Comparison of ENCODE assay signal across 1 cellular context in the genomic region with DNA sequence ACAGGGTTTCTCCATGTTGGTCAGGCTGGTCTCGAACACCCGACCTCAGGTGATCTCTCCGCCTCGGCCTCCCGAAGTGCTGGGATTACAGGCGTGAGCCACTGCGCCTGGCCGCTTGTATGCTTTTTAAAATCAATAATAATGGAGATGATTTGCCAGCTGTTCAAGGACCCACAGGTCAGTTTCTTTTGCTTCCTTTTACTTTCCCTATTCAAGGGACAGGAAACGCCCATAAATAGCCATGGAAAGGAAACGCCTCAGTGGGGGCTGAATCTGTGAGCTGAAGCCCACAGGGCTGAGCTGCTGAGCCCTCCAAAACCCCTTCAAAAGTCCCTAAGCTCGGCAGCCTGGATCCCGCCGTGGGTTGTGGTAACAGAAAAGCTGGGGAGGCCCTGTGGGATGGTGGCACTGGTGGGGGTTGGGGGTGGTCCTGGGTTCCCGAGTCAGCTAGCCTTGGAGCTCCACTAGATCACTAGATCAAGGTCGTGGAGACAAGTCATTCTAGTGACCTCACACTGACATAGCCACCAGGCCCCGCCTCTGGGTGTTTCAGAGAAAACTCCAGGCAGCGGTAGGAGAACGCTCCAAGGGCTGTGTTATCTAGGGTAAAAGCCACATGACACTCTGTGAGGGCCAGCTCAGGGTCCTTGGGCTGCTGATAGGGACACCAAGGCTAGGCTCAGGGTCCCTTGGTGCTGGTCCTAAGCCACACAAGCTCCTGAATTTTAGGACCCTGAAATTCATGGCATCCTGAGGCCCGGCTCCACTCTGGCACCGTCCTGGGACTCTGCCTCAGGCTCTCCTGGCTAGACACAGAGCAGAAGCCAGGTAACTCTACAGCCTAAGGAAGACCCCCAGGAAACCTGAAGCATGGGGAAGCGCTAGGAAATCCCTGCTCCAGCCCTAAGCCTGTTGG.
TF ChIP-seq lines count a peak whose summit lies in the region.

No MANE protein-coding gene starts in this region.

TF ChIP-seq in K562, 482 proteins besides CTCF, POLR2A, EP300 and RAD21 (continued from another document and continues in another):
- TF ChIP-seq, protein P1, sequence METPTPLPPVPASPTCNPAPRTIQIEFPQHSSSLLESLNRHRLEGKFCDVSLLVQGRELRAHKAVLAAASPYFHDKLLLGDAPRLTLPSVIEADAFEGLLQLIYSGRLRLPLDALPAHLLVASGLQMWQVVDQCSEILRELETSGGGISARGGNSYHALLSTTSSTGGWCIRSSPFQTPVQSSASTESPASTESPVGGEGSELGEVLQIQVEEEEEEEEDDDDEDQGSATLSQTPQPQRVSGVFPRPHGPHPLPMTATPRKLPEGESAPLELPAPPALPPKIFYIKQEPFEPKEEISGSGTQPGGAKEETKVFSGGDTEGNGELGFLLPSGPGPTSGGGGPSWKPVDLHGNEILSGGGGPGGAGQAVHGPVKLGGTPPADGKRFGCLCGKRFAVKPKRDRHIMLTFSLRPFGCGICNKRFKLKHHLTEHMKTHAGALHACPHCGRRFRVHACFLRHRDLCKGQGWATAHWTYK (CRISPR knock-in tag; IDR thresholded peaks at IDR 0.05), result 0 out of 2 replicates have a peak, but pooled peaks have one; percentile 23
- TF ChIP-seq ZNF445 (CRISPR knock-in tag; IDR thresholded peaks at IDR 0.05; ENCODE audit: low read depth) (no peak), SRSF3 (IDR thresholded peaks at IDR 0.05; ENCODE audit: insufficient read depth, low read length) (no peak), ZFP36 (IDR thresholded peaks at IDR 0.05; ENCODE audit: low read depth, low read length, partially characterized antibody) (no peak), BHLHE40 (IDR thresholded peaks at IDR 0.05; ENCODE audit: low read length) (peak; percentile 19; the same call in 1 of the 2 replicates), ZNF586 (CRISPR knock-in tag; conservative IDR thresholded peaks at IDR 0.05) (no peak), ZFP1 (CRISPR knock-in tag; IDR thresholded peaks at IDR 0.05) (no peak), SMARCB1 (IDR thresholded peaks at IDR 0.05; ENCODE audit: insufficient read length, low read depth) (no peak), NR2F6 (CRISPR knock-in tag; IDR thresholded peaks at IDR 0.05) (no peak), ZNF124 (CRISPR knock-in tag; IDR thresholded peaks at IDR 0.05) (no peak), ETV6 (IDR thresholded peaks at IDR 0.05; ENCODE audit: borderline replicate concordance in 1 of 2, low read depth in 2 of 2, low read length in 1 of 2) (no peak), ETV6 (CRISPR knock-in tag; IDR thresholded peaks at IDR 0.05; ENCODE audit: borderline replicate concordance) (no peak), RBFOX2 (IDR thresholded peaks at IDR 0.05; ENCODE audit: low read depth, low read length) (peak; percentile 76), TEAD1 (CRISPR knock-in tag; IDR thresholded peaks at IDR 0.05) (0 out of 4 replicates have a peak, but pooled peaks of 1 of the 2 experiments have one; percentile 9), TAL1 (IDR thresholded peaks at IDR 0.05) (no peak), CHCHD3 (CRISPR knock-in tag; IDR thresholded peaks at IDR 0.05) (no peak), DIDO1 (tag; IDR thresholded peaks at IDR 0.05; ENCODE audit: low read depth) (no peak), ZNF830 (CRISPR knock-in tag; IDR thresholded peaks at IDR 0.05) (no peak), ZNF780A (CRISPR knock-in tag; IDR thresholded peaks at IDR 0.05) (no peak), ZNF165 (CRISPR knock-in tag; IDR thresholded peaks at IDR 0.05; ENCODE audit: borderline replicate concordance) (no peak), EZH2 (IDR thresholded peaks at IDR 0.05; ENCODE audit: borderline replicate concordance, low read depth, low read length) (no peak), RUNX1 (IDR thresholded peaks at IDR 0.05; ENCODE audit: low read depth) (0 out of 2 replicates have a peak, but pooled peaks have one; percentile 13), ZNF57 (CRISPR knock-in tag; IDR thresholded peaks at IDR 0.05) (no peak), PHB (CRISPR knock-in tag; IDR thresholded peaks at IDR 0.05) (0 out of 2 replicates have a peak, but pooled peaks have one; percentile 23), HMGN3 (IDR thresholded peaks at IDR 0.05; ENCODE audit: borderline replicate concordance, extremely low read depth, insufficient read length, low read depth, low read length) (no peak)
- TF ChIP-seq, protein P2, sequence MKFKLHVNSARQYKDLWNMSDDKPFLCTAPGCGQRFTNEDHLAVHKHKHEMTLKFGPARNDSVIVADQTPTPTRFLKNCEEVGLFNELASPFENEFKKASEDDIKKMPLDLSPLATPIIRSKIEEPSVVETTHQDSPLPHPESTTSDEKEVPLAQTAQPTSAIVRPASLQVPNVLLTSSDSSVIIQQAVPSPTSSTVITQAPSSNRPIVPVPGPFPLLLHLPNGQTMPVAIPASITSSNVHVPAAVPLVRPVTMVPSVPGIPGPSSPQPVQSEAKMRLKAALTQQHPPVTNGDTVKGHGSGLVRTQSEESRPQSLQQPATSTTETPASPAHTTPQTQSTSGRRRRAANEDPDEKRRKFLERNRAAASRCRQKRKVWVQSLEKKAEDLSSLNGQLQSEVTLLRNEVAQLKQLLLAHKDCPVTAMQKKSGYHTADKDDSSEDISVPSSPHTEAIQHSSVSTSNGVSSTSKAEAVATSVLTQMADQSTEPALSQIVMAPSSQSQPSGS (CRISPR knock-in tag; IDR thresholded peaks at IDR 0.05), result no peak
- TF ChIP-seq, protein P3, sequence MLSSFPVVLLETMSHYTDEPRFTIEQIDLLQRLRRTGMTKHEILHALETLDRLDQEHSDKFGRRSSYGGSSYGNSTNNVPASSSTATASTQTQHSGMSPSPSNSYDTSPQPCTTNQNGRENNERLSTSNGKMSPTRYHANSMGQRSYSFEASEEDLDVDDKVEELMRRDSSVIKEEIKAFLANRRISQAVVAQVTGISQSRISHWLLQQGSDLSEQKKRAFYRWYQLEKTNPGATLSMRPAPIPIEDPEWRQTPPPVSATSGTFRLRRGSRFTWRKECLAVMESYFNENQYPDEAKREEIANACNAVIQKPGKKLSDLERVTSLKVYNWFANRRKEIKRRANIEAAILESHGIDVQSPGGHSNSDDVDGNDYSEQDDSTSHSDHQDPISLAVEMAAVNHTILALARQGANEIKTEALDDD (IDR thresholded peaks at IDR 0.05), result peak; percentile 76
- TF ChIP-seq, protein P4, sequence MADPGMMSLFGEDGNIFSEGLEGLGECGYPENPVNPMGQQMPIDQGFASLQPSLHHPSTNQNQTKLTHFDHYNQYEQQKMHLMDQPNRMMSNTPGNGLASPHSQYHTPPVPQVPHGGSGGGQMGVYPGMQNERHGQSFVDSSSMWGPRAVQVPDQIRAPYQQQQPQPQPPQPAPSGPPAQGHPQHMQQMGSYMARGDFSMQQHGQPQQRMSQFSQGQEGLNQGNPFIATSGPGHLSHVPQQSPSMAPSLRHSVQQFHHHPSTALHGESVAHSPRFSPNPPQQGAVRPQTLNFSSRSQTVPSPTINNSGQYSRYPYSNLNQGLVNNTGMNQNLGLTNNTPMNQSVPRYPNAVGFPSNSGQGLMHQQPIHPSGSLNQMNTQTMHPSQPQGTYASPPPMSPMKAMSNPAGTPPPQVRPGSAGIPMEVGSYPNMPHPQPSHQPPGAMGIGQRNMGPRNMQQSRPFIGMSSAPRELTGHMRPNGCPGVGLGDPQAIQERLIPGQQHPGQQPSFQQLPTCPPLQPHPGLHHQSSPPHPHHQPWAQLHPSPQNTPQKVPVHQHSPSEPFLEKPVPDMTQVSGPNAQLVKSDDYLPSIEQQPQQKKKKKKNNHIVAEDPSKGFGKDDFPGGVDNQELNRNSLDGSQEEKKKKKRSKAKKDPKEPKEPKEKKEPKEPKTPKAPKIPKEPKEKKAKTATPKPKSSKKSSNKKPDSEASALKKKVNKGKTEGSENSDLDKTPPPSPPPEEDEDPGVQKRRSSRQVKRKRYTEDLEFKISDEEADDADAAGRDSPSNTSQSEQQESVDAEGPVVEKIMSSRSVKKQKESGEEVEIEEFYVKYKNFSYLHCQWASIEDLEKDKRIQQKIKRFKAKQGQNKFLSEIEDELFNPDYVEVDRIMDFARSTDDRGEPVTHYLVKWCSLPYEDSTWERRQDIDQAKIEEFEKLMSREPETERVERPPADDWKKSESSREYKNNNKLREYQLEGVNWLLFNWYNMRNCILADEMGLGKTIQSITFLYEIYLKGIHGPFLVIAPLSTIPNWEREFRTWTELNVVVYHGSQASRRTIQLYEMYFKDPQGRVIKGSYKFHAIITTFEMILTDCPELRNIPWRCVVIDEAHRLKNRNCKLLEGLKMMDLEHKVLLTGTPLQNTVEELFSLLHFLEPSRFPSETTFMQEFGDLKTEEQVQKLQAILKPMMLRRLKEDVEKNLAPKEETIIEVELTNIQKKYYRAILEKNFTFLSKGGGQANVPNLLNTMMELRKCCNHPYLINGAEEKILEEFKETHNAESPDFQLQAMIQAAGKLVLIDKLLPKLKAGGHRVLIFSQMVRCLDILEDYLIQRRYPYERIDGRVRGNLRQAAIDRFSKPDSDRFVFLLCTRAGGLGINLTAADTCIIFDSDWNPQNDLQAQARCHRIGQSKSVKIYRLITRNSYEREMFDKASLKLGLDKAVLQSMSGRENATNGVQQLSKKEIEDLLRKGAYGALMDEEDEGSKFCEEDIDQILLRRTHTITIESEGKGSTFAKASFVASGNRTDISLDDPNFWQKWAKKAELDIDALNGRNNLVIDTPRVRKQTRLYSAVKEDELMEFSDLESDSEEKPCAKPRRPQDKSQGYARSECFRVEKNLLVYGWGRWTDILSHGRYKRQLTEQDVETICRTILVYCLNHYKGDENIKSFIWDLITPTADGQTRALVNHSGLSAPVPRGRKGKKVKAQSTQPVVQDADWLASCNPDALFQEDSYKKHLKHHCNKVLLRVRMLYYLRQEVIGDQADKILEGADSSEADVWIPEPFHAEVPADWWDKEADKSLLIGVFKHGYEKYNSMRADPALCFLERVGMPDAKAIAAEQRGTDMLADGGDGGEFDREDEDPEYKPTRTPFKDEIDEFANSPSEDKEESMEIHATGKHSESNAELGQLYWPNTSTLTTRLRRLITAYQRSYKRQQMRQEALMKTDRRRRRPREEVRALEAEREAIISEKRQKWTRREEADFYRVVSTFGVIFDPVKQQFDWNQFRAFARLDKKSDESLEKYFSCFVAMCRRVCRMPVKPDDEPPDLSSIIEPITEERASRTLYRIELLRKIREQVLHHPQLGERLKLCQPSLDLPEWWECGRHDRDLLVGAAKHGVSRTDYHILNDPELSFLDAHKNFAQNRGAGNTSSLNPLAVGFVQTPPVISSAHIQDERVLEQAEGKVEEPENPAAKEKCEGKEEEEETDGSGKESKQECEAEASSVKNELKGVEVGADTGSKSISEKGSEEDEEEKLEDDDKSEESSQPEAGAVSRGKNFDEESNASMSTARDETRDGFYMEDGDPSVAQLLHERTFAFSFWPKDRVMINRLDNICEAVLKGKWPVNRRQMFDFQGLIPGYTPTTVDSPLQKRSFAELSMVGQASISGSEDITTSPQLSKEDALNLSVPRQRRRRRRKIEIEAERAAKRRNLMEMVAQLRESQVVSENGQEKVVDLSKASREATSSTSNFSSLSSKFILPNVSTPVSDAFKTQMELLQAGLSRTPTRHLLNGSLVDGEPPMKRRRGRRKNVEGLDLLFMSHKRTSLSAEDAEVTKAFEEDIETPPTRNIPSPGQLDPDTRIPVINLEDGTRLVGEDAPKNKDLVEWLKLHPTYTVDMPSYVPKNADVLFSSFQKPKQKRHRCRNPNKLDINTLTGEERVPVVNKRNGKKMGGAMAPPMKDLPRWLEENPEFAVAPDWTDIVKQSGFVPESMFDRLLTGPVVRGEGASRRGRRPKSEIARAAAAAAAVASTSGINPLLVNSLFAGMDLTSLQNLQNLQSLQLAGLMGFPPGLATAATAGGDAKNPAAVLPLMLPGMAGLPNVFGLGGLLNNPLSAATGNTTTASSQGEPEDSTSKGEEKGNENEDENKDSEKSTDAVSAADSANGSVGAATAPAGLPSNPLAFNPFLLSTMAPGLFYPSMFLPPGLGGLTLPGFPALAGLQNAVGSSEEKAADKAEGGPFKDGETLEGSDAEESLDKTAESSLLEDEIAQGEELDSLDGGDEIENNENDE (IDR thresholded peaks at IDR 0.05; ENCODE audit: low read depth, low read length), result no peak
- TF ChIP-seq, protein P5, sequence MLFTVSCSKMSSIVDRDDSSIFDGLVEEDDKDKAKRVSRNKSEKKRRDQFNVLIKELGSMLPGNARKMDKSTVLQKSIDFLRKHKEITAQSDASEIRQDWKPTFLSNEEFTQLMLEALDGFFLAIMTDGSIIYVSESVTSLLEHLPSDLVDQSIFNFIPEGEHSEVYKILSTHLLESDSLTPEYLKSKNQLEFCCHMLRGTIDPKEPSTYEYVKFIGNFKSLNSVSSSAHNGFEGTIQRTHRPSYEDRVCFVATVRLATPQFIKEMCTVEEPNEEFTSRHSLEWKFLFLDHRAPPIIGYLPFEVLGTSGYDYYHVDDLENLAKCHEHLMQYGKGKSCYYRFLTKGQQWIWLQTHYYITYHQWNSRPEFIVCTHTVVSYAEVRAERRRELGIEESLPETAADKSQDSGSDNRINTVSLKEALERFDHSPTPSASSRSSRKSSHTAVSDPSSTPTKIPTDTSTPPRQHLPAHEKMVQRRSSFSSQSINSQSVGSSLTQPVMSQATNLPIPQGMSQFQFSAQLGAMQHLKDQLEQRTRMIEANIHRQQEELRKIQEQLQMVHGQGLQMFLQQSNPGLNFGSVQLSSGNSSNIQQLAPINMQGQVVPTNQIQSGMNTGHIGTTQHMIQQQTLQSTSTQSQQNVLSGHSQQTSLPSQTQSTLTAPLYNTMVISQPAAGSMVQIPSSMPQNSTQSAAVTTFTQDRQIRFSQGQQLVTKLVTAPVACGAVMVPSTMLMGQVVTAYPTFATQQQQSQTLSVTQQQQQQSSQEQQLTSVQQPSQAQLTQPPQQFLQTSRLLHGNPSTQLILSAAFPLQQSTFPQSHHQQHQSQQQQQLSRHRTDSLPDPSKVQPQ (CRISPR knock-in tag; IDR thresholded peaks at IDR 0.05; ENCODE audit: borderline replicate concordance), result no peak
- TF ChIP-seq, protein P6, sequence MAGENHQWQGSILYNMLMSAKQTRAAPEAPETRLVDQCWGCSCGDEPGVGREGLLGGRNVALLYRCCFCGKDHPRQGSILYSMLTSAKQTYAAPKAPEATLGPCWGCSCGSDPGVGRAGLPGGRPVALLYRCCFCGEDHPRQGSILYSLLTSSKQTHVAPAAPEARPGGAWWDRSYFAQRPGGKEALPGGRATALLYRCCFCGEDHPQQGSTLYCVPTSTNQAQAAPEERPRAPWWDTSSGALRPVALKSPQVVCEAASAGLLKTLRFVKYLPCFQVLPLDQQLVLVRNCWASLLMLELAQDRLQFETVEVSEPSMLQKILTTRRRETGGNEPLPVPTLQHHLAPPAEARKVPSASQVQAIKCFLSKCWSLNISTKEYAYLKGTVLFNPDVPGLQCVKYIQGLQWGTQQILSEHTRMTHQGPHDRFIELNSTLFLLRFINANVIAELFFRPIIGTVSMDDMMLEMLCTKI (IDR thresholded peaks at IDR 0.05; ENCODE audit: partially characterized antibody), result no peak
- TF ChIP-seq, protein P7, sequence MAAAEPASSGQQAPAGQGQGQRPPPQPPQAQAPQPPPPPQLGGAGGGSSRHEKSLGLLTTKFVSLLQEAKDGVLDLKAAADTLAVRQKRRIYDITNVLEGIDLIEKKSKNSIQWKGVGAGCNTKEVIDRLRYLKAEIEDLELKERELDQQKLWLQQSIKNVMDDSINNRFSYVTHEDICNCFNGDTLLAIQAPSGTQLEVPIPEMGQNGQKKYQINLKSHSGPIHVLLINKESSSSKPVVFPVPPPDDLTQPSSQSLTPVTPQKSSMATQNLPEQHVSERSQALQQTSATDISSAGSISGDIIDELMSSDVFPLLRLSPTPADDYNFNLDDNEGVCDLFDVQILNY (CRISPR knock-in tag; IDR thresholded peaks at IDR 0.05), result no peak
